Comparison of ENCODE assay signal across 8 cellular contexts in the genomic region with DNA sequence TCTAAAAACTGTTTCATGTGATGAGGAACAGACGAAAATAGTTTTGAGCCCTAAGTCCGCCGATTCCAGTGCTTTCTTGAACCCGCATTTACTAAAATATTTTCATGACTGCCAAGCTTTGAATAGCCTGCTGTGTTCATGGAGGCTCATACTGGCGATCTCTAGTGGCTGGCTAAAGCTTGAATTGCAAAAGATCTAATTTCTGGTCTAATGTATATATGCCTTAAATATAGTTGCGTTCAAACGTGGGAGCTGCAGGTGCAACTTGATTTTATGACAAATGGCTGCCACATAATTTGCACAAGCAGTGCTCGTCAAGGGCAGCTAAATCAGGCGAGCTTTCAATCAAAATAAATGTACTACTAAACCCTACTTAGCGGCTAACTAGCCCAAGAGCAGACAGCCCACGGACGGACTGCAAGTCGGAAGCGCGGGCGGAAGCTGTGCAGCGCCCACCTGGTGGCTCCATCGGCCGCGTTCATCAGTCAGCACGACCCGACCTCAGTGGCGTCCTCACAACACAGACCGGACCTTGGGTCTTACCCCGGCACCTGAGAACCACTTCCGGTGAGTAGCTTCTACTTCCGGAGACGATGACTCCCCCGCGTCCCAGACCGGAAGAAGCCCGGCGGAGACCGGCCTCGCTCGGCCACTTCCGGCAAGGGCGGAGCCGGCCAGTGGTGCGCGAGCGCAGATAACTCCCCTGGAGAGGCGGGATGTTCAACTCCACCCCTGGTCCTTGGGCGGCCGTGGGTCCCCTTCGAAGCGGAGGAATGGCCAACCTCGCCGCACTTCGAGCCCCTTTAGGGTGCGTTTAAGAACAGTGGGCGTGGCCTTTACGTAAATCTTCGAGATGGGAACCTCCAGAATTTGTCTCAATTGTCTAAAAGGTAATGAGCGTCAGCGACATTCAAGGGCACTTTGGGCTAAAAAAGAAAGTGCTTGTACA. TPM values are rescaled to one million over a fixed set of nuclear protein-coding genes. Genes with fewer than 3 reads are reported as not detected.
A peak's percentile ranks its signal among the peaks of the same experiment; 100 is the strongest.
DNase-seq lines count a peak whose midpoint lies in the region; ATAC-seq and TF ChIP-seq lines count a peak whose summit lies in the region.

No MANE protein-coding gene starts in this region.

- TF ChIP-seq CTCF in BJ (IDR thresholded peaks at IDR 0.05; ENCODE audit: insufficient read depth, low read depth, low read length) (0 out of 2 replicates have a peak, but pooled peaks have one; percentile 11), coronary artery (IDR thresholded peaks at IDR 0.05) (no peak)

- peak; percentile 78 for DNase-seq in BJ (ENCODE audit: low read depth)
- DNase-seq in GM19238 (ENCODE audit: insufficient read length, low spot score), result peak; percentile 97
- DNase-seq in NCI-H510A (lab: John Stamatoyannopoulos, UW), result peak; percentile 90
- peak; percentile 92 for DNase-seq in activated CD4-positive, alpha-beta T cell treated with anti-CD3 and anti-CD28 coated beads for 48 hours
- DNase-seq in coronary artery (ENCODE audit: low spot score), result peak; percentile 96
- DNase-seq in left kidney (ENCODE audit: low read depth, low spot score), result peak; percentile 99
- DNase-seq in stimulated activated CD4-positive, alpha-beta T cell treated with anti-CD3 and anti-CD28 coated beads, Interleukin-1b, Interleukin-23, amount 100 ng/mL, for 48 hours, result peak; percentile 90

- H3K27ac ChIP-seq in coronary artery, result peak overlapping the region; percentile 63 to 85

- CTCF ChIA-PET in BJ (lab: Yijun Ruan, JAX), result interaction anchor here (0.6 to 1.7 kb wide), 5 partner anchors 85 to 146 kb away, joined by 3 to 4 read pairs (median 3); no protein-coding TSS in a partner anchor

- H3K4me3 ChIP-seq in BJ (ENCODE audit: low read depth, low read length), result peak overlapping the region; percentile 53
- peak overlapping the region; percentile 71 for H3K4me3 ChIP-seq in coronary artery

- H3K27me3 ChIP-seq in BJ (ENCODE audit: control insufficient read depth, insufficient read depth, low read length), result no peaks in the 10 kb centered on the region

- peaks cover 23% of the 10 kb centered on the region for H3K36me3 ChIP-seq in BJ (ENCODE audit: control insufficient read depth, insufficient read depth, low read length)

- peak; percentile 93 for ATAC-seq in HG03439 (IDR thresholded peaks at IDR 0.05; ENCODE audit: unreplicated experiment)

- POLR2A ChIA-PET in BJ (lab: Charles Lee), result interaction anchor here (0.6 to 1.5 kb wide), 4 partner anchors 11 to 144 kb away, joined by 3 to 5 read pairs (median 4); no protein-coding TSS in a partner anchor

RNA-seq across cellular contexts. Expression of gene RPL27A, which starts 6.1 kb away (rescaled TPM):
- polyA plus RNA-seq in BJ (2011; rRNA removed), result 988 and 1,148 TPM in 2 replicates
- polyA minus RNA-seq in BJ (2011; rRNA and poly(A)+ RNA removed), result 221 and 239 TPM in 2 replicates

RNA-seq across cellular contexts. Expression of gene TRIM66, which starts 6.2 kb away (rescaled TPM):
- polyA plus RNA-seq in BJ (2011; rRNA removed), result 4.2 and 5.6 TPM in 2 replicates
- 3.9 and 4.3 TPM in 2 replicates for polyA minus RNA-seq in BJ (2011; rRNA and poly(A)+ RNA removed)

Comparison
In these comparisons a context has a peak if more than half of its experiments do, and no peak if none do; other contexts are left out.
1. Peak in every context shown above with its lines: DNase-seq, ATAC-seq, H3K4me3 ChIP-seq and H3K27ac ChIP-seq.